7 cellular contexts compared by ENCODE assay signal in genomic region chr2:222213084-222213483, GRCh38.
"Had no signal": no experiment of that assay in that cellular context is flagged by ENCODE, and none has a peak within 500 bp of the region (broad histone marks: within the 10 kb centered on the region; RNA-seq: fewer than 3 reads in every experiment).

No MANE protein-coding gene starts in this region.

- H3K9me3 Mint-ChIP-seq: HFFc6 had no signal

- H3K4me1 ChIP-seq: HAP-1 had no signal

- DNase-seq: GM23248, GOT3, H7, HFFc6, IMR-90 had no signal

- H3K27ac ChIP-seq: GM23248 had no signal

- H3K36me3 ChIP-seq: HAP-1 had no signal

- H3K9ac ChIP-seq: GM23248 had no signal

- H2AFZ ChIP-seq: GM23248 had no signal

- H3K9me3 ChIP-seq: HAP-1 had no signal

- H3K4me3 Mint-ChIP-seq: HFFc6 had no signal

- ATAC-seq: HCT116 had no signal

- H3K4me3 ChIP-seq: GM23248, HAP-1 had no signal

- H3K27ac Mint-ChIP-seq: HFFc6 had no signal
